ENCODE assay signal across 8 cellular contexts in the genomic region with DNA sequence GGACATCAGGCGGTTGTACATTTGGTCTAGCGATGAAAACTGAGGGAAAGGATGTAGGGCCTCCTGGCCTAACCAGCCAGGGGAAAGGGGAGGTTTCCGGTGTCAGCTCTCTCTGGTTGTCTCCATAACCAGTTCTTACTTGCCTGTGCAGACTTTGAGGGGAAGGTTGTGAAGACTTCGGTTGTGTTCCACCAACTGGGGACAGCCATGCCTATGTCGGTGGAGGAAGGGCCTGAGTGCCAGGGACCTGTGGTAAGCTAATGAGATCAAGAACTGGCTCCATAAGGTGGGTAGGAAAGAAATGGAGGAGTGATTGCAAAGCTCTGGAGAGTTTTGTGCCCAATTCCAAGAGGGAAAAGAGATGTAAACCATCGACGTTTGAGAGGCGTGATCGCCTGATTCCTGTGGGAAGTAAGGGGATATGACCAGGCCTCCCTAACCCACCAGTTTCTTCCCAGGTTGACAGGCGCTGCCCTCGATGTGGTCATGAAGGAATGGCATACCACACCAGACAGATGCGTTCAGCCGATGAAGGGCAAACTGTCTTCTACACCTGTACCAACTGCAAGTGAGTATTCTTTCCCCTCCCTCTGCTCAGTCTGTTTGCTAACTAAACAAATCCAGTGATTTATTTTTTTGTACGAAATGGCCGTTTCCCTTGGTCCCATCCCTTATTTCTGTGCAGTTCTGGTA. TPM values are rescaled to one million over a fixed set of nuclear protein-coding genes. Genes with fewer than 3 reads are reported as not detected.
DNase-seq lines count a peak whose midpoint lies in the region; ATAC-seq lines count a peak whose summit lies in the region.

No MANE protein-coding gene starts in this region.

- peaks cover 46% of the 10 kb centered on the region for H3K4me1 Mint-ChIP-seq in activated naive CD8-positive, alpha-beta T cell treated with anti-CD3 and anti-CD28 coated beads, Interleukin-2, amount 50 U/mL, for 24 hours

- intact Hi-C loops in right cardiac atrium (cut with DNase I) = no loop called here
- intact Hi-C loops in sciatic nerve (cut with DNase I) = no loop called here
- intact Hi-C loops in posterior cingulate gyrus (cut with DNase I) = loop anchor here (5.0 to 10.0 kb wide), 2 partner anchors 153 to 265 kb away; a partner anchor contains a TSS

- WGBS in right cardiac atrium = 48% methylated on average over 15 of the region's 15 CpGs

- peaks cover 7% of the 10 kb centered on the region for H3K9me3 Mint-ChIP-seq in activated naive CD8-positive, alpha-beta T cell treated with anti-CD3 and anti-CD28 coated beads, Interleukin-2, amount 50 U/mL, for 24 hours

- H3K4me3 Mint-ChIP-seq in activated naive CD8-positive, alpha-beta T cell treated with anti-CD3 and anti-CD28 coated beads, Interleukin-2, amount 50 U/mL, for 24 hours = peak overlapping the region; percentile 98

- DNase-seq in G401 (ENCODE audit: low spot score) = peak; percentile 34
- DNase-seq in MV-4-11 (lab: John Stamatoyannopoulos, UW) = peak; percentile 9
- DNase-seq in activated naive CD8-positive, alpha-beta T cell treated with anti-CD3 and anti-CD28 coated beads, Interleukin-2, amount 50 U/mL, for 24 hours = no peak
- peak in 1 of 3 donors; percentile 25 for DNase-seq in right cardiac atrium
- DNase-seq in sciatic nerve (ENCODE audit: low spot score) = no peak
- DNase-seq in posterior cingulate gyrus = no peak

- H3K9me3 ChIP-seq in right cardiac atrium (ENCODE audit: control insufficient read depth, low read length) = no peaks in the 10 kb centered on the region

- H3K4me1 ChIP-seq in right cardiac atrium (ENCODE audit: control insufficient read depth, insufficient read depth, low read length) = peaks cover 9% of the 10 kb centered on the region

- H3K27ac ChIP-seq in right cardiac atrium (ENCODE audit: low read length) = peak overlapping the region; percentile 88

- H3K27ac Mint-ChIP-seq in activated naive CD8-positive, alpha-beta T cell treated with anti-CD3 and anti-CD28 coated beads, Interleukin-2, amount 50 U/mL, for 24 hours = peak overlapping the region; percentile 93

- H3K4me3 ChIP-seq in right cardiac atrium (ENCODE audit: low read length) = peak overlapping the region; percentile 77

- ATAC-seq in GM21576 (IDR thresholded peaks at IDR 0.05; ENCODE audit: unreplicated experiment) = peak; percentile 20
- ATAC-seq in activated naive CD8-positive, alpha-beta T cell treated with anti-CD3 and anti-CD28 coated beads, Interleukin-2, amount 50 U/mL, for 24 hours = peak; percentile 30
- peak; percentile 22 to 28 for ATAC-seq in right cardiac atrium
- ATAC-seq in sciatic nerve = peak; percentile 46
- ATAC-seq in GM18520 (IDR thresholded peaks at IDR 0.05; ENCODE audit: unreplicated experiment) = no peak

- H3K36me3 Mint-ChIP-seq in activated naive CD8-positive, alpha-beta T cell treated with anti-CD3 and anti-CD28 coated beads, Interleukin-2, amount 50 U/mL, for 24 hours (ENCODE audit: low read depth) = peaks cover 38% of the 10 kb centered on the region

- H3K27me3 ChIP-seq in right cardiac atrium (ENCODE audit: control insufficient read depth, insufficient read depth) = no peaks in the 10 kb centered on the region

- in situ Hi-C loops in G401 (cut with HindIII; ENCODE audit: low sequenced_read_pairs) = no loop called here

- no peaks in the 10 kb centered on the region for H3K27me3 Mint-ChIP-seq in activated naive CD8-positive, alpha-beta T cell treated with anti-CD3 and anti-CD28 coated beads, Interleukin-2, amount 50 U/mL, for 24 hours

RNA-seq across cellular contexts. Expression of a gene that starts 0.8 kb away (rescaled TPM):
- 48.2 and 50.3 TPM in 2 replicates for total RNA-seq in G401 (2014; rRNA removed; shearing (Covaris generic))
- 10 to 100 TPM; 15.0 to 18.9 (median 16.9) TPM for total RNA-seq in right cardiac atrium
- 20.3 TPM for polyA plus RNA-seq in right cardiac atrium
- total RNA-seq in sciatic nerve = 16.6 TPM

RNA-seq across cellular contexts. Expression of a gene that starts 5.1 kb away (rescaled TPM):
- total RNA-seq in G401 (2014; rRNA removed; shearing (Covaris generic)) = 18.6 and 29.3 TPM in 2 replicates
- 10 to 100 TPM; 50.3 to 53.7 (median 50.8) TPM for total RNA-seq in right cardiac atrium
- polyA plus RNA-seq in right cardiac atrium = 59.3 TPM
- total RNA-seq in sciatic nerve = 38.3 TPM

RNA-seq across cellular contexts. Expression of a gene that starts 13.7 kb away (rescaled TPM):
- not detected in 2 replicates for total RNA-seq in G401 (2014; rRNA removed; shearing (Covaris generic))
- not detected for total RNA-seq in right cardiac atrium
- polyA plus RNA-seq in right cardiac atrium = not detected
- total RNA-seq in sciatic nerve = not detected

RNA-seq across cellular contexts. Expression of a gene that starts 51.0 kb away (rescaled TPM):
- not detected in 2 replicates for total RNA-seq in G401 (2014; rRNA removed; shearing (Covaris generic))
- total RNA-seq in right cardiac atrium (not detected), sciatic nerve (not detected)
- polyA plus RNA-seq in right cardiac atrium = not detected

Comparison
In these comparisons a context has a peak if more than half of its experiments do, and no peak if none do; other contexts are left out.
1. DNase-seq: peak in G401 (single experiment) and MV-4-11 (single experiment); none in activated naive CD8-positive, alpha-beta T cell treated with anti-CD3 and anti-CD28 coated beads, Interleukin-2, amount 50 U/mL, for 24 hours (single experiment), sciatic nerve (single experiment) and posterior cingulate gyrus (0 of 10).